Comparison of ENCODE assay signal across 25 cellular contexts in the genomic region with DNA sequence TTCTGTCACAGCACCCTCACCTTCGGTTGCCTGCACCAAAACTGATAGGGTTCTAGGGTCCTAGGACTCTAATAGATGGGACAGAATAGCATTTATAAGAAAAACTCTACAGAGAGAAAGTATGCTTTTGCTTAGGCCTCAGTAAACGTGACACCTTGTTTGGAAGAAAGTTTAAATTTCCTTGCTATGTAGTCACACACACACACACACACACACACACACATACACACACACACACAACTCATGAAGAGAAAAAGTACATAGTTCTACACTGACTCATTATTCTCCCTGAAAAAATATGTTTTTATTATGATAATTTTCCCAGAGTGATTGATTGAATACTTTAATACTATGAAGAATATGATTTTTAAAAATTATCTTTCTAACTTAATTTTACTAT.
A peak's percentile ranks its signal among the peaks of the same experiment; 100 is the strongest.
DNase-seq lines count a peak whose midpoint lies in the region; ATAC-seq and TF ChIP-seq lines count a peak whose summit lies in the region.
"Had no signal": no experiment of that assay in that cellular context is flagged by ENCODE, and none has a peak within 500 bp of the region (broad histone marks: within the 10 kb centered on the region; RNA-seq: fewer than 3 reads in every experiment).

No MANE protein-coding gene starts in this region.

- peaks cover 0 to 11% (median 5%) of the 10 kb centered on the region in 7 donors for H3K9me3 Mint-ChIP-seq in CD14-positive monocyte
- H3K9me3 Mint-ChIP-seq: H9 had no signal

- DNase-seq in EL: peak; percentile 23
- peak; percentile 19 for DNase-seq in adipocyte (ENCODE audit: low read depth)
- DNase-seq in epithelial cell of prostate (ENCODE audit: low read depth, low spot score): no peak
- DNase-seq in non-pigmented ciliary epithelial cell (ENCODE audit: low read depth): peak; percentile 8
- DNase-seq in putamen (ENCODE audit: low spot score): no peak
- no peak for DNase-seq in CD14-positive monocyte (ENCODE audit: low spot score)
- DNase-seq: BE2C; CD4-positive, alpha-beta T cell; COR-L47; DMS 273 treated with DMSO at 0.1 percent for 48 hours; DMS79 treated with DMSO at 0.1 percent for 48 hours; H9; KBM-7; NCI-H1092 treated with DMSO at 0.1 percent for 48 hours; NCI-H146; NCI-H2029; NCI-H226; NCI-H510A treated with DMSO at 0.1 percent for 48 hours; NCI-H748 treated with DMSO at 0.1 percent for 48 hours; PC-9; RPMI8226; SHP77 had no signal

- intact Hi-C loops in CD14-positive monocyte (cut with micrococcal nuclease): no loop called here

- peak overlapping the region; percentile 70 for H3K27ac ChIP-seq in epithelial cell of prostate
- H3K27ac ChIP-seq: HL-60, PC-9 had no signal

- no peaks in the 10 kb centered on the region for H3K9me3 ChIP-seq in adipocyte (ENCODE audit: control insufficient read depth, low read length)
- H3K9me3 ChIP-seq: BE2C had no signal

- no peaks in the 10 kb centered on the region for H3K36me3 Mint-ChIP-seq in CD14-positive monocyte

- no peaks in the 10 kb centered on the region for H3K4me1 Mint-ChIP-seq in CD14-positive monocyte

- H3K36me3 ChIP-seq in adipocyte (ENCODE audit: control insufficient read depth, insufficient read depth, low read length, severe bottlenecking): no peaks in the 10 kb centered on the region
- H3K36me3 ChIP-seq: BE2C had no signal

- H3K27me3 ChIP-seq in adipocyte (replicated peaks; ENCODE audit: control insufficient read depth, insufficient read depth, low read length): no peaks in the 10 kb centered on the region
- H3K27me3 ChIP-seq: BE2C had no signal

- H3K4me1 ChIP-seq in adipocyte (ENCODE audit: control insufficient read depth, insufficient read depth, low read length): peaks cover 3% of the 10 kb centered on the region
- H3K4me1 ChIP-seq: BE2C had no signal

- no peak for TF ChIP-seq CTCF in CD14-positive monocyte (IDR thresholded peaks at IDR 0.05)

- ATAC-seq in GM18498 (IDR thresholded peaks at IDR 0.05; ENCODE audit: unreplicated experiment): no peak
- ATAC-seq: HepG2 had no signal

- no peak overlapping the region for H3K4me3 Mint-ChIP-seq in CD14-positive monocyte
- H3K4me3 Mint-ChIP-seq: CD4-positive, alpha-beta T cell; H9 had no signal

- H3K27me3 Mint-ChIP-seq in CD14-positive monocyte (ENCODE audit: low read depth in 3 of 3): peaks cover 0 to 2% (median 0%) of the 10 kb centered on the region in 3 donors
- H3K27me3 Mint-ChIP-seq: CD4-positive, alpha-beta T cell had no signal

- no peak overlapping the region for H3K27ac Mint-ChIP-seq in CD14-positive monocyte
- H3K27ac Mint-ChIP-seq: CD4-positive, alpha-beta T cell had no signal

- no peak overlapping the region for H3K4me3 ChIP-seq in adipocyte (ENCODE audit: low read length)
- H3K4me3 ChIP-seq: PC-9 had no signal

- no peak overlapping the region for H3K9ac ChIP-seq in adipocyte (ENCODE audit: low read length)

Comparison
In these comparisons a context has a peak if more than half of its experiments do, and no peak if none do; other contexts are left out.
1. DNase-seq: peak in EL (single experiment), adipocyte (single experiment) and non-pigmented ciliary epithelial cell (single experiment); none in epithelial cell of prostate (single experiment), putamen (single experiment) and CD14-positive monocyte (single experiment).